32 cellular contexts compared by ENCODE assay signal in genomic region chr7:105185290-105186010, GRCh38.
DNase-seq lines count a peak whose midpoint lies in the region; ATAC-seq and TF ChIP-seq lines count a peak whose summit lies in the region.
"Had no signal": no experiment of that assay in that cellular context is flagged by ENCODE, and none has a peak within 500 bp of the region (broad histone marks: within the 10 kb centered on the region; RNA-seq: fewer than 3 reads in every experiment).

No MANE protein-coding gene starts in this region.

- TF ChIP-seq POLR2A in suprapubic skin (IDR thresholded peaks at IDR 0.05), result no peak

- no peak overlapping the region for H3K27ac Mint-ChIP-seq in immature natural killer cell
- H3K27ac Mint-ChIP-seq: CD14-positive monocyte; CD8-positive, alpha-beta memory T cell; GM23338; H9; HFFc6 had no signal

- no peak for DNase-seq in RWPE2 (ENCODE audit: low spot score)
- DNase-seq in choroid plexus epithelial cell (ENCODE audit: low read depth), result peak; percentile 37
- peak; percentile 77 to 89 for DNase-seq in foreskin keratinocyte
- no peak for DNase-seq in suprapubic skin (ENCODE audit: low spot score in 2 of 2)
- DNase-seq in immature natural killer cell, result no peak
- DNase-seq in activated CD4-positive, alpha-beta T cell treated with anti-CD3 and anti-CD28 coated beads, Interleukin-2, amount 50 U/mL, for 1 hour, result no peak
- no peak for DNase-seq in inferior parietal cortex (ENCODE audit: extremely low spot score)
- no peak for DNase-seq in NCI-H187 (lab: John Stamatoyannopoulos, UW)
- DNase-seq: ACHN; BE2C; CD8-positive, alpha-beta memory T cell; DMS 273 treated with DMSO at 0.1 percent for 48 hours; DMS79; EL; GDM1; H9; HFFc6; IMR-90; KG1; MM.1S; NCI-H1048; NCI-H1417; NCI-H1694; NCI-H2081; NCI-H2227 treated with DMSO at 0.1 percent for 48 hours; NCI-H526 treated with DMSO at 0.1 percent for 48 hours; PC-9; SIG-M5 had no signal

- H3K4me1 ChIP-seq in RWPE2 (ENCODE audit: insufficient read depth, poor library complexity, severe bottlenecking) (peaks cover 49% of the 10 kb centered on the region), foreskin keratinocyte (peaks cover 47% of the 10 kb centered on the region), suprapubic skin (peaks cover 28% of the 10 kb centered on the region)
- H3K4me1 ChIP-seq: BE2C had no signal

- H3K4me3 Mint-ChIP-seq in immature natural killer cell, result no peak overlapping the region
- H3K4me3 Mint-ChIP-seq: CD14-positive monocyte; CD8-positive, alpha-beta memory T cell; GM23338; H9; HFFc6 had no signal

- H3K9me3 ChIP-seq in RWPE2 (ENCODE audit: severe bottlenecking) (no peaks in the 10 kb centered on the region), suprapubic skin (no peaks in the 10 kb centered on the region)
- H3K9me3 ChIP-seq: BE2C had no signal

- H3K36me3 Mint-ChIP-seq in immature natural killer cell, result peaks cover 0 to 4% (median 3%) of the 10 kb centered on the region in 3 donors

- peaks cover 27 to 73% of the 10 kb centered on the region in 2 donors for H3K4me1 Mint-ChIP-seq in immature natural killer cell
- H3K4me1 Mint-ChIP-seq: CD14-positive monocyte, GM23338, H9 had no signal

- H3K27me3 ChIP-seq in RWPE2 (ENCODE audit: insufficient read depth, poor library complexity, severe bottlenecking) (no peaks in the 10 kb centered on the region), foreskin keratinocyte (no peaks in the 10 kb centered on the region), suprapubic skin (no peaks in the 10 kb centered on the region)
- H3K27me3 ChIP-seq: BE2C had no signal

- H3K36me3 ChIP-seq in RWPE2 (ENCODE audit: low read depth) (0 out of 2 replicates have a peak, but pooled peaks cover 7% of the 10 kb centered on the region), suprapubic skin (no peaks in the 10 kb centered on the region)
- H3K36me3 ChIP-seq: BE2C had no signal

- no peaks in the 10 kb centered on the region for H3K27me3 Mint-ChIP-seq in immature natural killer cell (ENCODE audit: low read depth in 3 of 3)
- H3K27me3 Mint-ChIP-seq: CD8-positive, alpha-beta memory T cell had no signal

- TF ChIP-seq CTCF in RWPE2 (IDR thresholded peaks at IDR 0.05; ENCODE audit: poor library complexity, severe bottlenecking) (no peak), choroid plexus epithelial cell (conservative IDR thresholded peaks at IDR 0.05; ENCODE audit: low read depth, low read length) (no peak), foreskin keratinocyte (conservative IDR thresholded peaks at IDR 0.05) (no peak), suprapubic skin (IDR thresholded peaks at IDR 0.05) (no peak)

- no peaks in the 10 kb centered on the region for H3K9me3 Mint-ChIP-seq in immature natural killer cell
- H3K9me3 Mint-ChIP-seq: CD8-positive, alpha-beta memory T cell; GM23338; HFFc6 had no signal

- peak overlapping the region; percentile 95 for H3K27ac ChIP-seq in RWPE2 (ENCODE audit: poor library complexity, severe bottlenecking)
- peak overlapping the region; percentile 91 for H3K27ac ChIP-seq in foreskin keratinocyte
- peak overlapping the region; percentile 56 for H3K27ac ChIP-seq in suprapubic skin
- H3K27ac ChIP-seq: PC-9, SK-N-MC had no signal

- peak; percentile 87 for ATAC-seq in RWPE2 (ENCODE audit: low read depth)
- peak; percentile 84 for ATAC-seq in foreskin keratinocyte
- ATAC-seq: GM12878, GM23338 had no signal

- 41% methylated on average over 2 of the region's 2 CpGs for WGBS in suprapubic skin

- H3K4me3 ChIP-seq in RWPE2 (ENCODE audit: severe bottlenecking), result peak overlapping the region; percentile 17
- no peak overlapping the region for H3K4me3 ChIP-seq in choroid plexus epithelial cell (ENCODE audit: low read depth, low read length)
- H3K4me3 ChIP-seq in suprapubic skin, result no peak overlapping the region
- H3K4me3 ChIP-seq: GM12878, GM23338, PC-9, SK-N-MC had no signal

- TF ChIP-seq EP300 in suprapubic skin (IDR thresholded peaks at IDR 0.05), result no peak

Comparison
In these comparisons a context has a peak if more than half of its experiments do, and no peak if none do; other contexts are left out.
1. DNase-seq: peak in choroid plexus epithelial cell (single experiment) and foreskin keratinocyte (2 of 2); none in RWPE2 (single experiment), suprapubic skin (0 of 2), immature natural killer cell (0 of 3), activated CD4-positive, alpha-beta T cell treated with anti-CD3 and anti-CD28 coated beads, Interleukin-2, amount 50 U/mL, for 1 hour (single experiment), inferior parietal cortex (single experiment) and NCI-H187 (0 of 2).
2. Peak in every context shown above with its lines, with median percentiles within 50 percentile points of each other: H3K27ac ChIP-seq.